Comparison of ENCODE assay signal across 1 cellular context in genomic region chr15:88904808-88905327, GRCh38.
TF ChIP-seq lines count a peak whose summit lies in the region.

No MANE protein-coding gene starts in this region.

TF ChIP-seq in HepG2, 621 proteins besides CTCF, POLR2A, EP300 and RAD21 (continued from another document and continues in another):
- TF ChIP-seq PAXIP1 (CRISPR knock-in tag; conservative IDR thresholded peaks at IDR 0.05), result 0 out of 2 replicates have a peak, but pooled peaks have one; percentile 33
- TF ChIP-seq STAG1 (CRISPR knock-in tag; IDR thresholded peaks at IDR 0.05), result peak; percentile 91
- TF ChIP-seq TBX2 (CRISPR knock-in tag; IDR thresholded peaks at IDR 0.05; ENCODE audit: borderline replicate concordance), result 0 out of 2 replicates have a peak, but pooled peaks have one; percentile 13
- TF ChIP-seq SAP130 (CRISPR knock-in tag; IDR thresholded peaks at IDR 0.05; ENCODE audit: low read depth), result 0 out of 2 replicates have a peak, but pooled peaks have one; percentile 13
- TF ChIP-seq SOX6 (IDR thresholded peaks at IDR 0.05), result no peak
- peak; percentile 60 for TF ChIP-seq SOX6 (CRISPR knock-in tag; IDR thresholded peaks at IDR 0.05)
- TF ChIP-seq ARID5B (CRISPR knock-in tag; IDR thresholded peaks at IDR 0.05), result 0 out of 2 replicates have a peak, but pooled peaks have one; percentile 23
- no peak for TF ChIP-seq ZNF883 (CRISPR knock-in tag; IDR thresholded peaks at IDR 0.05; ENCODE audit: not compliant biosample characterization)
- TF ChIP-seq XRCC5 (optimal IDR thresholded peaks at IDR 0.05; ENCODE audit: low read length), result peak; percentile 74
- peak; percentile 94 for TF ChIP-seq ZSCAN25 (CRISPR knock-in tag; IDR thresholded peaks at IDR 0.05)
- TF ChIP-seq HNF1B (CRISPR knock-in tag; IDR thresholded peaks at IDR 0.05), result peak; percentile 49
- peak; percentile 47; the same call in 1 of the 2 replicates for TF ChIP-seq ETV5 (CRISPR knock-in tag; IDR thresholded peaks at IDR 0.05; ENCODE audit: borderline replicate concordance)
- peak; percentile 64; the same call in 1 of the 2 replicates for TF ChIP-seq ZBED4 (CRISPR knock-in tag; IDR thresholded peaks at IDR 0.05; ENCODE audit: borderline replicate concordance)
- no peak for TF ChIP-seq ZSCAN20 (CRISPR knock-in tag; IDR thresholded peaks at IDR 0.05; ENCODE audit: borderline replicate concordance)
- 0 out of 2 replicates have a peak, but pooled peaks have one; percentile 39 for TF ChIP-seq TARDBP (CRISPR knock-in tag; IDR thresholded peaks at IDR 0.05)
- TF ChIP-seq ZNF501 (CRISPR knock-in tag; IDR thresholded peaks at IDR 0.05), result no peak
- TF ChIP-seq AFF4 (CRISPR knock-in tag; IDR thresholded peaks at IDR 0.05), result no peak
- TF ChIP-seq, protein P1, sequence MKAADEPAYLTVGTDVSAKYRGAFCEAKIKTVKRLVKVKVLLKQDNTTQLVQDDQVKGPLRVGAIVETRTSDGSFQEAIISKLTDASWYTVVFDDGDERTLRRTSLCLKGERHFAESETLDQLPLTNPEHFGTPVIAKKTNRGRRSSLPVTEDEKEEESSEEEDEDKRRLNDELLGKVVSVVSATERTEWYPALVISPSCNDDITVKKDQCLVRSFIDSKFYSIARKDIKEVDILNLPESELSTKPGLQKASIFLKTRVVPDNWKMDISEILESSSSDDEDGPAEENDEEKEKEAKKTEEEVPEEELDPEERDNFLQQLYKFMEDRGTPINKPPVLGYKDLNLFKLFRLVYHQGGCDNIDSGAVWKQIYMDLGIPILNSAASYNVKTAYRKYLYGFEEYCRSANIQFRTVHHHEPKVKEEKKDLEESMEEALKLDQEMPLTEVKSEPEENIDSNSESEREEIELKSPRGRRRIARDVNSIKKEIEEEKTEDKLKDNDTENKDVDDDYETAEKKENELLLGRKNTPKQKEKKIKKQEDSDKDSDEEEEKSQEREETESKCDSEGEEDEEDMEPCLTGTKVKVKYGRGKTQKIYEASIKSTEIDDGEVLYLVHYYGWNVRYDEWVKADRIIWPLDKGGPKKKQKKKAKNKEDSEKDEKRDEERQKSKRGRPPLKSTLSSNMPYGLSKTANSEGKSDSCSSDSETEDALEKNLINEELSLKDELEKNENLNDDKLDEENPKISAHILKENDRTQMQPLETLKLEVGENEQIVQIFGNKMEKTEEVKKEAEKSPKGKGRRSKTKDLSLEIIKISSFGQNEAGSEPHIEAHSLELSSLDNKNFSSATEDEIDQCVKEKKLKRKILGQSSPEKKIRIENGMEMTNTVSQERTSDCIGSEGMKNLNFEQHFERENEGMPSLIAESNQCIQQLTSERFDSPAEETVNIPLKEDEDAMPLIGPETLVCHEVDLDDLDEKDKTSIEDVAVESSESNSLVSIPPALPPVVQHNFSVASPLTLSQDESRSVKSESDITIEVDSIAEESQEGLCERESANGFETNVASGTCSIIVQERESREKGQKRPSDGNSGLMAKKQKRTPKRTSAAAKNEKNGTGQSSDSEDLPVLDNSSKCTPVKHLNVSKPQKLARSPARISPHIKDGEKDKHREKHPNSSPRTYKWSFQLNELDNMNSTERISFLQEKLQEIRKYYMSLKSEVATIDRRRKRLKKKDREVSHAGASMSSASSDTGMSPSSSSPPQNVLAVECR (CRISPR knock-in tag; IDR thresholded peaks at IDR 0.05; ENCODE audit: borderline replicate concordance), result no peak
- TF ChIP-seq ZNF331 (CRISPR knock-in tag; IDR thresholded peaks at IDR 0.05), result peak; percentile 57; the same call in 1 of the 2 replicates
- 0 out of 2 replicates have a peak, but pooled peaks have one; percentile 21 for TF ChIP-seq ZSCAN9 (CRISPR knock-in tag; IDR thresholded peaks at IDR 0.05; ENCODE audit: borderline replicate concordance)
- 0 out of 2 replicates have a peak, but pooled peaks have one; percentile 24 for TF ChIP-seq MIER3 (CRISPR knock-in tag; IDR thresholded peaks at IDR 0.05; ENCODE audit: borderline replicate concordance)
- TF ChIP-seq ERF (CRISPR knock-in tag; IDR thresholded peaks at IDR 0.05), result 0 out of 2 replicates have a peak, but pooled peaks have one; percentile 22
- TF ChIP-seq CEBPZ (IDR thresholded peaks at IDR 0.05; ENCODE audit: low read length), result no peak
